ENCODE assay signal across 8 cellular contexts in genomic region chr17:76737082-76737675, GRCh38.
DNase-seq lines count a peak whose midpoint lies in the region; ATAC-seq and TF ChIP-seq lines count a peak whose summit lies in the region.

TSS of gene SRSF2 (minus strand) at chr17:76737331. CDS start at chr17:76737160, 171 bp downstream.

- ATAC-seq in GM19035 (IDR thresholded peaks at IDR 0.05; ENCODE audit: unreplicated experiment) = peak; percentile 76
- ATAC-seq in HG03354 (IDR thresholded peaks at IDR 0.05; ENCODE audit: poor library complexity, severe bottlenecking, unreplicated experiment) = peak; percentile 74
- peak; percentile 71 to 76 for ATAC-seq in activated CD4-positive, CD25-positive, alpha-beta regulatory T cell treated with anti-CD3 and anti-CD28 coated beads, Interleukin-2, amount 50 U/mL, for 24 hours

- DNase-seq in AG09319 (ENCODE audit: extremely low read depth, low read depth) (peak; percentile 97), NCI-H446 treated with DMSO at 0.1 percent for 48 hours (lab: John Stamatoyannopoulos, UW) (peak; percentile 99), cerebellar cortex (ENCODE audit: low spot score) (peak; percentile 99), islet precursor cell (peak; percentile 99)
- peak; percentile 95 to 98 (median 97) for DNase-seq in stimulated activated CD4-positive, alpha-beta T cell treated with anti-CD3 and anti-CD28 coated beads, Interleukin-12 subunit alpha, Interleukin-12 subunit beta, amount 100 ng/mL, for 48 hours (ENCODE audit: low read depth in 2 of 3, low spot score in 1 of 3)

- TF ChIP-seq CTCF in AG09319 (IDR thresholded peaks at IDR 0.05; ENCODE audit: low read depth, low read length) = no peak

Comparison
In these comparisons a context has a peak if more than half of its experiments do, and no peak if none do; other contexts are left out.
1. Peak in every context shown above with its lines: DNase-seq and ATAC-seq.